In genomic region chr13:58018020-58018419, GRCh38 we compare ENCODE assay signal across 16 cellular contexts.
"Had no signal": no experiment of that assay in that cellular context is flagged by ENCODE, and none has a peak within 500 bp of the region (broad histone marks: within the 10 kb centered on the region; RNA-seq: fewer than 3 reads in every experiment).

No MANE protein-coding gene starts in this region.

- H3K36me3 Mint-ChIP-seq: naive thymus-derived CD4-positive, alpha-beta T cell; stimulated activated effector memory CD8-positive, alpha-beta T cell treated with anti-CD3 and anti-CD28 coated beads, Interleukin-12 subunit alpha, Interleukin-12 subunit beta, amount 100 ng/mL, for 72 hours had no signal

- H3K9me3 ChIP-seq: heart left ventricle, suprapubic skin, tibial artery, upper lobe of right lung, vagina had no signal

- H3K27ac ChIP-seq: heart left ventricle, suprapubic skin, tibial artery, upper lobe of right lung, vagina had no signal

- DNase-seq: effector memory CD4-positive, alpha-beta T cell; heart left ventricle; hippocampal formation; left cardiac atrium; naive thymus-derived CD4-positive, alpha-beta T cell; stimulated activated CD4-positive, alpha-beta T cell treated with anti-CD3 and anti-CD28 coated beads, Interleukin-4, amount 100 ng/mL, for 1 hour; stimulated activated CD8-positive, alpha-beta memory T cell treated with anti-CD3 and anti-CD28 coated beads, Interleukin-4, amount 100 ng/mL, for 48 hours; stimulated activated naive CD8-positive, alpha-beta T cell treated with anti-CD3 and anti-CD28 coated beads, Interleukin-15, Interleukin-2, amounts not matched to agents 100 U/mL and 50 U/mL, for 24 hours; tibial artery; upper lobe of right lung had no signal

- H3K27me3 ChIP-seq: heart left ventricle, suprapubic skin, tibial artery, upper lobe of right lung, vagina had no signal

- H3K4me1 ChIP-seq: heart left ventricle, suprapubic skin, tibial artery, upper lobe of right lung, vagina had no signal

- H3K4me3 Mint-ChIP-seq: naive thymus-derived CD4-positive, alpha-beta T cell; stimulated activated effector memory CD8-positive, alpha-beta T cell treated with anti-CD3 and anti-CD28 coated beads, Interleukin-12 subunit alpha, Interleukin-12 subunit beta, amount 100 ng/mL, for 72 hours had no signal

- ATAC-seq: esophagus mucosa; left cardiac atrium; naive thymus-derived CD4-positive, alpha-beta T cell; stimulated activated effector memory CD8-positive, alpha-beta T cell treated with anti-CD3 and anti-CD28 coated beads, Interleukin-12 subunit alpha, Interleukin-12 subunit beta, amount 100 ng/mL, for 72 hours; stimulated activated naive CD8-positive, alpha-beta T cell treated with anti-CD3 and anti-CD28 coated beads, Interleukin-15, Interleukin-2, amounts not matched to agents 100 U/mL and 50 U/mL, for 24 hours; upper lobe of right lung had no signal

- FAIRE-seq: endometrium, frontal cortex had no signal

- H3K4me1 Mint-ChIP-seq: naive thymus-derived CD4-positive, alpha-beta T cell; stimulated activated effector memory CD8-positive, alpha-beta T cell treated with anti-CD3 and anti-CD28 coated beads, Interleukin-12 subunit alpha, Interleukin-12 subunit beta, amount 100 ng/mL, for 72 hours had no signal

- H3K4me3 ChIP-seq: heart left ventricle, suprapubic skin, tibial artery, upper lobe of right lung, vagina had no signal

- H3K27me3 Mint-ChIP-seq: naive thymus-derived CD4-positive, alpha-beta T cell had no signal

- H3K36me3 ChIP-seq: heart left ventricle, suprapubic skin, tibial artery, upper lobe of right lung, vagina had no signal

- H3K27ac Mint-ChIP-seq: naive thymus-derived CD4-positive, alpha-beta T cell; stimulated activated effector memory CD8-positive, alpha-beta T cell treated with anti-CD3 and anti-CD28 coated beads, Interleukin-12 subunit alpha, Interleukin-12 subunit beta, amount 100 ng/mL, for 72 hours had no signal
